Comparison of ENCODE assay signal across 1 cellular context in the genomic region with DNA sequence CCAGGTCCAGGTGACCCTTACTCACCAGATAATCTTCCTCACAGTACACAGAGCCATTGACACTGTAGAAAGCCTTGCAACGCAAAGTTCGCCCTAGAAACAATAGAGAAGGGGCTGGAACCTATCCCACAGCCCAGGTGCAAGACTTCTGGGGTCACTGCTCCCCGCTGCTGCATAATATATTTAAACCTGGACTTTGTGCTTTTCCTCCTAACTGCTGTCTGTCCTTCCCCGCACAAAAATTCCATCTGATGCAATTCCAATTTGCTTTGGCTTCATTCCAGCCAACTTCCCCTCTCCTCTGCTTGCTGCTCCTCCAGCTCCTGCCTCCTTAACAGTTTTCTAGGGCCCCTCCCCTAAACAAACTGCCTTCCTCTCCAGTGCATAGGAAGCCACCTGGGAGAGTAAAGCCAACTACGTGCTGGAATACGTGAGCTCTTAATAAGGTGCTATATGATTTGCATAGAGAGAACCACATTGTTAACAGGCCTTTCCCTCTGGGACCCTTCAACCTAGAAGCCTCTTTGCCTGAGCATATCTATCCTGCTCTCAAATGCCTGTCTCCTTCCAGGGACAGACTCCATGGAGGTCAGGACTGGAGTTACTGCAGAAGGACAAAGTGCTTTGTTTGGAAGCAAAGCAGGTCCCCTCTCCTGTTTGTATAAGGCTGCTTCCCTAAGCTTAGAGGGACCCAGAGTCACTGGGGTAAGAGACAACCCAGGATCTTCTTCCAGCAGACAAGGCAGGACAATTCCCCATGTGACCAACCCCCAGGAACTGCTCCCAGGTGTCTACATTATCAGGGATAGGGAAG.
TF ChIP-seq lines count a peak whose summit lies in the region.

No MANE protein-coding gene starts in this region.

TF ChIP-seq in HepG2, 621 proteins besides CTCF, POLR2A, EP300 and RAD21 (continued from another document and continues in another):
- TF ChIP-seq, protein P1, sequence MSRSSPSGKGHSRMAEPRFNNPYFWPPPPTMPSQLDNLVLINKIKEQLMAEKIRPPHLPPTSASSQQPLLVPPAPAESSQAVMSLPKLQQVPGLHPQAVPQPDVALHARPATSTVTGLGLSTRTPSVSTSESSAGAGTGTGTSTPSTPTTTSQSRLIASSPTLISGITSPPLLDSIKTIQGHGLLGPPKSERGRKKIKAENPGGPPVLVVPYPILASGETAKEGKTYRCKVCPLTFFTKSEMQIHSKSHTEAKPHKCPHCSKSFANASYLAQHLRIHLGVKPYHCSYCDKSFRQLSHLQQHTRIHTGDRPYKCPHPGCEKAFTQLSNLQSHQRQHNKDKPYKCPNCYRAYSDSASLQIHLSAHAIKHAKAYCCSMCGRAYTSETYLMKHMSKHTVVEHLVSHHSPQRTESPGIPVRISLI (CRISPR knock-in tag; IDR thresholded peaks at IDR 0.05; ENCODE audit: borderline replicate concordance), result no peak
- TF ChIP-seq ELF3 (CRISPR knock-in tag; IDR thresholded peaks at IDR 0.05) (peak; percentile 95), ZNF550 (CRISPR knock-in tag; IDR thresholded peaks at IDR 0.05; ENCODE audit: borderline replicate concordance) (peak; percentile 59; the same call in 1 of the 2 replicates), MTF1 (CRISPR knock-in tag; IDR thresholded peaks at IDR 0.05) (no peak), SIN3A (IDR thresholded peaks at IDR 0.05; ENCODE audit: borderline replicate concordance, low read depth, low read length) (no peak), ZNF333 (CRISPR knock-in tag; IDR thresholded peaks at IDR 0.05; ENCODE audit: borderline replicate concordance) (no peak), RBFOX2 (IDR thresholded peaks at IDR 0.05; ENCODE audit: low read depth, low read length) (peak; percentile 82), ZNF350 (CRISPR knock-in tag; IDR thresholded peaks at IDR 0.05; ENCODE audit: borderline replicate concordance, low read depth) (peak; percentile 73; the same call in 1 of the 2 replicates), REL (CRISPR knock-in tag; conservative IDR thresholded peaks at IDR 0.05) (no peak), ZNF143 (CRISPR knock-in tag; IDR thresholded peaks at IDR 0.05) (no peak), SAFB2 (CRISPR knock-in tag; IDR thresholded peaks at IDR 0.05; ENCODE audit: borderline replicate concordance, low read depth) (peak; percentile 8; the same call in 1 of the 2 replicates), ZNF713 (CRISPR knock-in tag; IDR thresholded peaks at IDR 0.05) (0 out of 2 replicates have a peak, but pooled peaks have one; percentile 4), ZNF431 (CRISPR knock-in tag; IDR thresholded peaks at IDR 0.05; ENCODE audit: borderline replicate concordance, low read depth) (no peak), FIP1L1 (IDR thresholded peaks at IDR 0.05; ENCODE audit: borderline replicate concordance, insufficient read depth, low read depth, low read length) (peak; percentile 94; the same call in 1 of the 2 replicates), ATAD3A (CRISPR knock-in tag; IDR thresholded peaks at IDR 0.05) (peak; percentile 38), SOX6 (IDR thresholded peaks at IDR 0.05) (no peak), SOX6 (CRISPR knock-in tag; IDR thresholded peaks at IDR 0.05) (no peak), RXRB (CRISPR knock-in tag; IDR thresholded peaks at IDR 0.05; ENCODE audit: borderline replicate concordance) (peak; percentile 98), NCOR1 (IDR thresholded peaks at IDR 0.05; ENCODE audit: borderline replicate concordance, low read length) (peak; percentile 98), MIER2 (CRISPR knock-in tag; IDR thresholded peaks at IDR 0.05) (peak; percentile 74), HDAC6 (IDR thresholded peaks at IDR 0.05; ENCODE audit: low read depth, low read length) (no peak), GLI4 (CRISPR knock-in tag; IDR thresholded peaks at IDR 0.05; ENCODE audit: borderline replicate concordance) (0 out of 2 replicates have a peak, but pooled peaks have one; percentile 74), TEAD2 (CRISPR knock-in tag; IDR thresholded peaks at IDR 0.05) (no peak), SP1 (IDR thresholded peaks at IDR 0.05) (no peak), SP1 (CRISPR knock-in tag; IDR thresholded peaks at IDR 0.05) (no peak; the same call in none of the 2 replicates), ZNF777 (CRISPR knock-in tag; IDR thresholded peaks at IDR 0.05) (no peak), NCOA1 (CRISPR knock-in tag; IDR thresholded peaks at IDR 0.05) (no peak), ZNF225 (CRISPR knock-in tag; IDR thresholded peaks at IDR 0.05) (no peak), ZIK1 (CRISPR knock-in tag; IDR thresholded peaks at IDR 0.05; ENCODE audit: borderline replicate concordance, low read depth) (peak; percentile 51; the same call in 1 of the 2 replicates), ZNF776 (CRISPR knock-in tag; IDR thresholded peaks at IDR 0.05) (no peak), XBP1 (CRISPR knock-in tag; IDR thresholded peaks at IDR 0.05) (no peak), KMT2A (CRISPR knock-in tag; IDR thresholded peaks at IDR 0.05) (no peak; the same call in 1 of the 2 replicates), KAT8 (CRISPR knock-in tag; IDR thresholded peaks at IDR 0.05) (peak; percentile 89), ZNF337 (CRISPR knock-in tag; IDR thresholded peaks at IDR 0.05; ENCODE audit: borderline replicate concordance, low read depth) (no peak; the same call in 1 of the 2 replicates), ZNF343 (CRISPR knock-in tag; IDR thresholded peaks at IDR 0.05) (peak; percentile 99), ZNF329 (CRISPR knock-in tag; IDR thresholded peaks at IDR 0.05; ENCODE audit: low read depth) (no peak), ZNF598 (CRISPR knock-in tag; IDR thresholded peaks at IDR 0.05; ENCODE audit: borderline replicate concordance) (no peak; the same call in 1 of the 2 replicates), TRIM24 (CRISPR knock-in tag; IDR thresholded peaks at IDR 0.05) (no peak), NCOA2 (CRISPR knock-in tag; IDR thresholded peaks at IDR 0.05) (peak; percentile 97), ZSCAN25 (CRISPR knock-in tag; IDR thresholded peaks at IDR 0.05) (peak; percentile 73; the same call in 1 of the 2 replicates), NCOA5 (CRISPR knock-in tag; IDR thresholded peaks at IDR 0.05) (no peak)
- TF ChIP-seq, protein P2, sequence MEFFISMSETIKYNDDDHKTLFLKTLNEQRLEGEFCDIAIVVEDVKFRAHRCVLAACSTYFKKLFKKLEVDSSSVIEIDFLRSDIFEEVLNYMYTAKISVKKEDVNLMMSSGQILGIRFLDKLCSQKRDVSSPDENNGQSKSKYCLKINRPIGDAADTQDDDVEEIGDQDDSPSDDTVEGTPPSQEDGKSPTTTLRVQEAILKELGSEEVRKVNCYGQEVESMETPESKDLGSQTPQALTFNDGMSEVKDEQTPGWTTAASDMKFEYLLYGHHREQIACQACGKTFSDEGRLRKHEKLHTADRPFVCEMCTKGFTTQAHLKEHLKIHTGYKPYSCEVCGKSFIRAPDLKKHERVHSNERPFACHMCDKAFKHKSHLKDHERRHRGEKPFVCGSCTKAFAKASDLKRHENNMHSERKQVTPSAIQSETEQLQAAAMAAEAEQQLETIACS (CRISPR knock-in tag; IDR thresholded peaks at IDR 0.05), result no peak
- TF ChIP-seq, protein P3, sequence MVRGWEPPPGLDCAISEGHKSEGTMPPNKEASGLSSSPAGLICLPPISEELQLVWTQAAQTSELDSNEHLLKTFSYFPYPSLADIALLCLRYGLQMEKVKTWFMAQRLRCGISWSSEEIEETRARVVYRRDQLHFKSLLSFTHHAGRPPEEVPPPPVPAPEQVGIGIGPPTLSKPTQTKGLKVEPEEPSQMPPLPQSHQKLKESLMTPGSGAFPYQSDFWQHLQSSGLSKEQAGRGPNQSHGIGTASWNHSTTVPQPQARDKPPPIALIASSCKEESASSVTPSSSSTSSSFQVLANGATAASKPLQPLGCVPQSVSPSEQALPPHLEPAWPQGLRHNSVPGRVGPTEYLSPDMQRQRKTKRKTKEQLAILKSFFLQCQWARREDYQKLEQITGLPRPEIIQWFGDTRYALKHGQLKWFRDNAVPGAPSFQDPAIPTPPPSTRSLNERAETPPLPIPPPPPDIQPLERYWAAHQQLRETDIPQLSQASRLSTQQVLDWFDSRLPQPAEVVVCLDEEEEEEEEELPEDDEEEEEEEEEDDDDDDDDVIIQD (CRISPR knock-in tag; IDR thresholded peaks at IDR 0.05; ENCODE audit: low read depth), result peak; percentile 61; the same call in 1 of the 2 replicates
- TF ChIP-seq, protein P4, sequence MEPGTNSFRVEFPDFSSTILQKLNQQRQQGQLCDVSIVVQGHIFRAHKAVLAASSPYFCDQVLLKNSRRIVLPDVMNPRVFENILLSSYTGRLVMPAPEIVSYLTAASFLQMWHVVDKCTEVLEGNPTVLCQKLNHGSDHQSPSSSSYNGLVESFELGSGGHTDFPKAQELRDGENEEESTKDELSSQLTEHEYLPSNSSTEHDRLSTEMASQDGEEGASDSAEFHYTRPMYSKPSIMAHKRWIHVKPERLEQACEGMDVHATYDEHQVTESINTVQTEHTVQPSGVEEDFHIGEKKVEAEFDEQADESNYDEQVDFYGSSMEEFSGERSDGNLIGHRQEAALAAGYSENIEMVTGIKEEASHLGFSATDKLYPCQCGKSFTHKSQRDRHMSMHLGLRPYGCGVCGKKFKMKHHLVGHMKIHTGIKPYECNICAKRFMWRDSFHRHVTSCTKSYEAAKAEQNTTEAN (CRISPR knock-in tag; conservative IDR thresholded peaks at IDR 0.05), result no peak
- TF ChIP-seq, protein P5, sequence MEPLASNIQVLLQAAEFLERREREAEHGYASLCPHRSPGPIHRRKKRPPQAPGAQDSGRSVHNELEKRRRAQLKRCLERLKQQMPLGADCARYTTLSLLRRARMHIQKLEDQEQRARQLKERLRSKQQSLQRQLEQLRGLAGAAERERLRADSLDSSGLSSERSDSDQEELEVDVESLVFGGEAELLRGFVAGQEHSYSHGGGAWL (CRISPR knock-in tag; IDR thresholded peaks at IDR 0.05), result no peak; the same call in none of the 2 replicates
- TF ChIP-seq, protein P6, sequence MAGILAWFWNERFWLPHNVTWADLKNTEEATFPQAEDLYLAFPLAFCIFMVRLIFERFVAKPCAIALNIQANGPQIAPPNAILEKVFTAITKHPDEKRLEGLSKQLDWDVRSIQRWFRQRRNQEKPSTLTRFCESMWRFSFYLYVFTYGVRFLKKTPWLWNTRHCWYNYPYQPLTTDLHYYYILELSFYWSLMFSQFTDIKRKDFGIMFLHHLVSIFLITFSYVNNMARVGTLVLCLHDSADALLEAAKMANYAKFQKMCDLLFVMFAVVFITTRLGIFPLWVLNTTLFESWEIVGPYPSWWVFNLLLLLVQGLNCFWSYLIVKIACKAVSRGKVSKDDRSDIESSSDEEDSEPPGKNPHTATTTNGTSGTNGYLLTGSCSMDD (CRISPR knock-in tag; IDR thresholded peaks at IDR 0.05), result no peak
- TF ChIP-seq, protein P7, sequence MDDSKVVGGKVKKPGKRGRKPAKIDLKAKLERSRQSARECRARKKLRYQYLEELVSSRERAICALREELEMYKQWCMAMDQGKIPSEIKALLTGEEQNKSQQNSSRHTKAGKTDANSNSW (CRISPR knock-in tag; IDR thresholded peaks at IDR 0.05; ENCODE audit: borderline replicate concordance), result no peak
- TF ChIP-seq, protein P8, sequence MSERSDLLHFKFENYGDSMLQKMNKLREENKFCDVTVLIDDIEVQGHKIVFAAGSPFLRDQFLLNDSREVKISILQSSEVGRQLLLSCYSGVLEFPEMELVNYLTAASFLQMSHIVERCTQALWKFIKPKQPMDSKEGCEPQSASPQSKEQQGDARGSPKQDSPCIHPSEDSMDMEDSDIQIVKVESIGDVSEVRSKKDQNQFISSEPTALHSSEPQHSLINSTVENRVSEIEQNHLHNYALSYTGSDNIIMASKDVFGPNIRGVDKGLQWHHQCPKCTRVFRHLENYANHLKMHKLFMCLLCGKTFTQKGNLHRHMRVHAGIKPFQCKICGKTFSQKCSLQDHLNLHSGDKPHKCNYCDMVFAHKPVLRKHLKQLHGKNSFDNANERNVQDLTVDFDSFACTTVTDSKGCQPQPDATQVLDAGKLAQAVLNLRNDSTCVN (CRISPR knock-in tag; IDR thresholded peaks at IDR 0.05; ENCODE audit: borderline replicate concordance), result no peak; the same call in 1 of the 2 replicates
- TF ChIP-seq, protein P9, sequence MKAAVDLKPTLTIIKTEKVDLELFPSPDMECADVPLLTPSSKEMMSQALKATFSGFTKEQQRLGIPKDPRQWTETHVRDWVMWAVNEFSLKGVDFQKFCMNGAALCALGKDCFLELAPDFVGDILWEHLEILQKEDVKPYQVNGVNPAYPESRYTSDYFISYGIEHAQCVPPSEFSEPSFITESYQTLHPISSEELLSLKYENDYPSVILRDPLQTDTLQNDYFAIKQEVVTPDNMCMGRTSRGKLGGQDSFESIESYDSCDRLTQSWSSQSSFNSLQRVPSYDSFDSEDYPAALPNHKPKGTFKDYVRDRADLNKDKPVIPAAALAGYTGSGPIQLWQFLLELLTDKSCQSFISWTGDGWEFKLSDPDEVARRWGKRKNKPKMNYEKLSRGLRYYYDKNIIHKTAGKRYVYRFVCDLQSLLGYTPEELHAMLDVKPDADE (CRISPR knock-in tag; IDR thresholded peaks at IDR 0.05), result no peak
- TF ChIP-seq, protein P10, sequence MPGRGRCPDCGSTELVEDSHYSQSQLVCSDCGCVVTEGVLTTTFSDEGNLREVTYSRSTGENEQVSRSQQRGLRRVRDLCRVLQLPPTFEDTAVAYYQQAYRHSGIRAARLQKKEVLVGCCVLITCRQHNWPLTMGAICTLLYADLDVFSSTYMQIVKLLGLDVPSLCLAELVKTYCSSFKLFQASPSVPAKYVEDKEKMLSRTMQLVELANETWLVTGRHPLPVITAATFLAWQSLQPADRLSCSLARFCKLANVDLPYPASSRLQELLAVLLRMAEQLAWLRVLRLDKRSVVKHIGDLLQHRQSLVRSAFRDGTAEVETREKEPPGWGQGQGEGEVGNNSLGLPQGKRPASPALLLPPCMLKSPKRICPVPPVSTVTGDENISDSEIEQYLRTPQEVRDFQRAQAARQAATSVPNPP (CRISPR knock-in tag; IDR thresholded peaks at IDR 0.05), result no peak
- TF ChIP-seq, protein P11, sequence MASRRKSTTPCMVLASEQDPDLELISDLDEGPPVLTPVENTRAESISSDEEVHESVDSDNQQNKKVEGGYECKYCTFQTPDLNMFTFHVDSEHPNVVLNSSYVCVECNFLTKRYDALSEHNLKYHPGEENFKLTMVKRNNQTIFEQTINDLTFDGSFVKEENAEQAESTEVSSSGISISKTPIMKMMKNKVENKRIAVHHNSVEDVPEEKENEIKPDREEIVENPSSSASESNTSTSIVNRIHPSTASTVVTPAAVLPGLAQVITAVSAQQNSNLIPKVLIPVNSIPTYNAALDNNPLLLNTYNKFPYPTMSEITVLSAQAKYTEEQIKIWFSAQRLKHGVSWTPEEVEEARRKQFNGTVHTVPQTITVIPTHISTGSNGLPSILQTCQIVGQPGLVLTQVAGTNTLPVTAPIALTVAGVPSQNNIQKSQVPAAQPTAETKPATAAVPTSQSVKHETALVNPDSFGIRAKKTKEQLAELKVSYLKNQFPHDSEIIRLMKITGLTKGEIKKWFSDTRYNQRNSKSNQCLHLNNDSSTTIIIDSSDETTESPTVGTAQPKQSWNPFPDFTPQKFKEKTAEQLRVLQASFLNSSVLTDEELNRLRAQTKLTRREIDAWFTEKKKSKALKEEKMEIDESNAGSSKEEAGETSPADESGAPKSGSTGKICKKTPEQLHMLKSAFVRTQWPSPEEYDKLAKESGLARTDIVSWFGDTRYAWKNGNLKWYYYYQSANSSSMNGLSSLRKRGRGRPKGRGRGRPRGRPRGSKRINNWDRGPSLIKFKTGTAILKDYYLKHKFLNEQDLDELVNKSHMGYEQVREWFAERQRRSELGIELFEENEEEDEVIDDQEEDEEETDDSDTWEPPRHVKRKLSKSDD (CRISPR knock-in tag; IDR thresholded peaks at IDR 0.05; ENCODE audit: low read depth), result no peak
